Comparison of ENCODE assay signal across 23 cellular contexts in the genomic region with DNA sequence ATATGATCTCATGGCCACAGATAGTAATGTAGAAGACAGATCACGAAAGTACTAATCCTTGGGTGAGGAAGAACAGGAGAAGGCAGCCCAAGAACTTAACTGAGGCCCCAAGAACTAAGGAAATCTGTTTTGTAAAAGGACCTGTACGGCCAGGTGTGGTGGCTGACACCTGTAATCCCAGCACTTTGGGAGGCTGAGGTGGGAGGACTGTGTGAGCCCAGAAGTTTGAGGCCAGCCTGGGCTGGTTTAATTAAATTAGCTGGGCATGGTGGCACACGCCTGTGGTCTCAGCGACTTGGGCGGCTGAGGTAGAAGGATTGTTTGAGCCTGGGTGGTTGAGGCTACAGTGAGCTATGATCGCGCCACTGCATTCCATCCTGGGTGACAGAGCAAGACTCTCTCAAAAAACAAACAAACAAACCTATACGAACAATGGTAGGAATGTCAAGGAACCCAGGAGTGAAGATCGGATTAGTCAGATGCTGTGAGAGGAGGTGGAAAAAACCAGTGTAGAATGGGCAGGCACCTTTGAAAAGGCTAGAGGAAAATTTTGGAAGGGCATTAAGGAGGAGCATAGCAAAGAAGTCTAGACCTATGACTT. TPM values are rescaled to one million over a fixed set of nuclear protein-coding genes. Genes with fewer than 3 reads are reported as not detected.
DNase-seq lines count a peak whose midpoint lies in the region; ATAC-seq and TF ChIP-seq lines count a peak whose summit lies in the region.
"Had no signal": no experiment of that assay in that cellular context is flagged by ENCODE, and none has a peak within 500 bp of the region (broad histone marks: within the 10 kb centered on the region; RNA-seq: fewer than 3 reads in every experiment).

No MANE protein-coding gene starts in this region.

- H2BK5ac ChIP-seq in mesendoderm (ENCODE audit: low read length): no peak overlapping the region

- no peak overlapping the region for H3K4me2 ChIP-seq in mesendoderm (ENCODE audit: low read length)

- POLR2A ChIA-PET in Caco-2 (lab: Charles Lee): no interaction called here
- POLR2A ChIA-PET in A673 (lab: Charles Lee; ENCODE audit: low non-redundant PET): no interaction called here

- intact Hi-C loops in Caco-2 (cut with micrococcal nuclease; ENCODE audit: unreplicated experiment) (loop anchor here (5.0 kb wide), 1 partner anchor 40 kb away; no protein-coding TSS in a partner anchor), A673 (cut with micrococcal nuclease; ENCODE audit: unreplicated experiment) (no loop called here)

- H2BK15ac ChIP-seq in mesendoderm (replicated peaks; ENCODE audit: low read depth): no peak overlapping the region

- CTCF ChIA-PET in Caco-2 (lab: Charles Lee): no interaction called here
- CTCF ChIA-PET in A673 (lab: Charles Lee): no interaction called here

- no peak overlapping the region for H3K56ac ChIP-seq in mesendoderm (ENCODE audit: low read length)

- H3K9me3 Mint-ChIP-seq in Caco-2 (ENCODE audit: unreplicated experiment): no peaks in the 10 kb centered on the region
- H3K9me3 Mint-ChIP-seq: activated T-cell treated with anti-CD3 and anti-CD28 coated beads, Interleukin-2, amount 50 U/mL, for 72 hours; brain; CD4-positive, alpha-beta T cell; memory B cell; naive thymus-derived CD8-positive, alpha-beta T cell had no signal

- H3K9ac ChIP-seq in mesendoderm (ENCODE audit: low read length): no peak overlapping the region

- H3K79me2 ChIP-seq in mesendoderm (ENCODE audit: control insufficient read depth, insufficient read depth, low read length): no peaks in the 10 kb centered on the region

- H3K23ac ChIP-seq in mesendoderm (ENCODE audit: low read length): no peak overlapping the region

- peak overlapping the region; percentile 89 for H2BK120ac ChIP-seq in mesendoderm (ENCODE audit: low read depth, low read length)

- H3K4me1 ChIP-seq in Caco-2: peaks cover 49% of the 10 kb centered on the region
- H3K4me1 ChIP-seq in mesendoderm (ENCODE audit: control insufficient read depth, low read depth, low read length): peaks cover 8% of the 10 kb centered on the region
- no peaks in the 10 kb centered on the region for H3K4me1 ChIP-seq in A673 (ENCODE audit: insufficient read depth, low read length, poor library complexity, severe bottlenecking)
- H3K4me1 ChIP-seq: gastrocnemius medialis, spleen had no signal

- no peaks in the 10 kb centered on the region for H3K27me3 ChIP-seq in Caco-2 (replicated peaks; ENCODE audit: control insufficient read depth, insufficient read depth, low read length)
- H3K27me3 ChIP-seq in mesendoderm (ENCODE audit: insufficient read depth, low read length, poor library complexity): no peaks in the 10 kb centered on the region
- H3K27me3 ChIP-seq in A673 (replicated peaks; ENCODE audit: insufficient read depth, low read depth, low read length, poor library complexity): peaks cover 57% of the 10 kb centered on the region
- H3K27me3 ChIP-seq: gastrocnemius medialis had no signal

- H3K18ac ChIP-seq in mesendoderm (ENCODE audit: low read length): no peak overlapping the region

- peaks cover 28% of the 10 kb centered on the region for H3K36me3 Mint-ChIP-seq in Caco-2 (ENCODE audit: insufficient read depth, unreplicated experiment)
- H3K36me3 Mint-ChIP-seq: activated naive CD8-positive, alpha-beta T cell; brain; memory B cell; naive thymus-derived CD8-positive, alpha-beta T cell had no signal

- H3K4ac ChIP-seq in mesendoderm (ENCODE audit: low read depth, low read length): no peak overlapping the region

- no peak overlapping the region for H3K4me3 ChIP-seq in Caco-2 (ENCODE audit: low read depth, low read length)
- H3K4me3 ChIP-seq in epithelial cell of esophagus (ENCODE audit: low read length): no peak overlapping the region
- no peak overlapping the region for H3K4me3 ChIP-seq in mesendoderm (ENCODE audit: low read length)
- no peak overlapping the region for H3K4me3 ChIP-seq in A673 (ENCODE audit: low read depth, low read length, poor library complexity, severe bottlenecking)
- H3K4me3 ChIP-seq: coronary artery, gastrocnemius medialis, spleen, thoracic aorta had no signal

- no peak overlapping the region for H2AK5ac ChIP-seq in mesendoderm (ENCODE audit: low read length)

- peak overlapping the region; percentile 58 for H3K4me3 Mint-ChIP-seq in Caco-2 (ENCODE audit: unreplicated experiment)
- H3K4me3 Mint-ChIP-seq: activated naive CD8-positive, alpha-beta T cell; activated T-cell treated with anti-CD3 and anti-CD28 coated beads, Interleukin-2, amount 50 U/mL, for 72 hours; brain; CD4-positive, alpha-beta T cell; memory B cell; naive thymus-derived CD8-positive, alpha-beta T cell had no signal

- no peaks in the 10 kb centered on the region for H3K79me1 ChIP-seq in mesendoderm (ENCODE audit: low read length)

- H4K8ac ChIP-seq in mesendoderm (ENCODE audit: low read depth, low read length): no peak overlapping the region

- H4K5ac ChIP-seq in mesendoderm (ENCODE audit: low read length): no peak overlapping the region

- no peak for ATAC-seq in GM18909 (IDR thresholded peaks at IDR 0.05; ENCODE audit: poor library complexity, unreplicated experiment)
- no peak for ATAC-seq in HG03469 (IDR thresholded peaks at IDR 0.05; ENCODE audit: unreplicated experiment)
- ATAC-seq: activated T-cell treated with anti-CD3 and anti-CD28 coated beads, Interleukin-2, amount 50 U/mL, for 72 hours; gastrocnemius medialis; naive thymus-derived CD8-positive, alpha-beta T cell had no signal

- WGBS in mesendoderm (ENCODE audit: extremely low coverage, insufficient coverage, low lambda C conversion rate): no CpG with 5 or more reads among the region's 9 CpGs

- peaks cover 43% of the 10 kb centered on the region for H3K4me1 Mint-ChIP-seq in Caco-2 (ENCODE audit: low read depth, unreplicated experiment)
- H3K4me1 Mint-ChIP-seq: memory B cell had no signal

- TF ChIP-seq CTCF in Caco-2 (IDR thresholded peaks at IDR 0.05; ENCODE audit: insufficient read depth in 1 of 2, low read depth in 1 of 2, low read length in 1 of 2, severe bottlenecking in 1 of 2, unreplicated experiment in 1 of 2): no peak
- TF ChIP-seq CTCF in epithelial cell of esophagus (IDR thresholded peaks at IDR 0.05; ENCODE audit: insufficient read depth, low read depth, low read length, missing control alignments): no peak
- TF ChIP-seq CTCF in A673 (conservative IDR thresholded peaks at IDR 0.05; ENCODE audit: low read depth, low read length): no peak

- H3K36me3 ChIP-seq in Caco-2 (ENCODE audit: control insufficient read depth, insufficient read depth, low read length) (no peaks in the 10 kb centered on the region), mesendoderm (ENCODE audit: control insufficient read depth, insufficient read depth, low read length) (no peaks in the 10 kb centered on the region), A673 (ENCODE audit: insufficient read depth, low read length, poor library complexity, severe bottlenecking) (no peaks in the 10 kb centered on the region)
- H3K36me3 ChIP-seq: gastrocnemius medialis, spleen, thoracic aorta had no signal

- H3K27ac ChIP-seq in mesendoderm (ENCODE audit: low read depth, low read length) (peak overlapping the region; percentile 72), A673 (ENCODE audit: low read depth, low read length, poor library complexity, severe bottlenecking) (no peak overlapping the region)
- H3K27ac ChIP-seq: coronary artery, gastrocnemius medialis, HL-60, spleen, thoracic aorta had no signal

- H3K27me3 Mint-ChIP-seq in Caco-2 (ENCODE audit: insufficient read depth, unreplicated experiment): no peaks in the 10 kb centered on the region
- H3K27me3 Mint-ChIP-seq: activated naive CD8-positive, alpha-beta T cell had no signal

- H3K27ac Mint-ChIP-seq in Caco-2 (ENCODE audit: unreplicated experiment): peak overlapping the region; percentile 96
- H3K27ac Mint-ChIP-seq: activated naive CD8-positive, alpha-beta T cell; activated T-cell treated with anti-CD3 and anti-CD28 coated beads, Interleukin-2, amount 50 U/mL, for 72 hours; CD4-positive, alpha-beta T cell; memory B cell had no signal

- DNase-seq in Caco-2 (peak; percentile 54 to 62), NCI-H226 (peak; percentile 30), epithelial cell of esophagus (ENCODE audit: low read depth) (peak; percentile 92), mesendoderm (peak; percentile 96), NCI-H1694 (lab: John Stamatoyannopoulos, UW) (no peak), A673 (ENCODE audit: low spot score) (no peak)
- DNase-seq: activated CD4-positive, CD25-positive, alpha-beta regulatory T cell; activated T-cell treated with anti-CD3 and anti-CD28 coated beads, Interleukin-2, amount 50 U/mL, for 72 hours; CD4-positive, alpha-beta T cell; gastrocnemius medialis; naive thymus-derived CD8-positive, alpha-beta T cell; NCI-H2029 treated with DMSO at 0.1 percent for 48 hours; NCI-H510A; spleen; T-helper 2 cell had no signal

- BruUV-seq in Caco-2 (replicated peaks; lab: Mats Ljungman, UMichigan): no TSS peak
- no TSS peak for BruUV-seq in A673 (replicated peaks; lab: Mats Ljungman, UMichigan)

- H3K9me3 ChIP-seq in Caco-2: no peaks in the 10 kb centered on the region
- no peaks in the 10 kb centered on the region for H3K9me3 ChIP-seq in A673 (ENCODE audit: low read depth, low read length, poor library complexity, severe bottlenecking)
- H3K9me3 ChIP-seq: gastrocnemius medialis, spleen, thoracic aorta had no signal

RNA-seq across cellular contexts. Expression of gene KANK1, which starts 53.2 kb away (rescaled TPM):
- total RNA-seq in Caco-2 (2022) (51.7 and 58.7 TPM in 2 replicates), A673 (2021) (4.0 and 4.9 TPM in 2 replicates)
- polyA plus RNA-seq in mesendoderm (2013, experiment 1 of 2): 13.2 TPM
- polyA plus RNA-seq in mesendoderm (2013, experiment 2 of 2): 13.6 TPM

Comparison
In these comparisons a context has a peak if more than half of its experiments do, and no peak if none do; other contexts are left out.
1. DNase-seq: peak in Caco-2 (2 of 2), NCI-H226 (single experiment), epithelial cell of esophagus (single experiment) and mesendoderm (single experiment); none in NCI-H1694 (single experiment) and A673 (single experiment).